In the genomic region with DNA sequence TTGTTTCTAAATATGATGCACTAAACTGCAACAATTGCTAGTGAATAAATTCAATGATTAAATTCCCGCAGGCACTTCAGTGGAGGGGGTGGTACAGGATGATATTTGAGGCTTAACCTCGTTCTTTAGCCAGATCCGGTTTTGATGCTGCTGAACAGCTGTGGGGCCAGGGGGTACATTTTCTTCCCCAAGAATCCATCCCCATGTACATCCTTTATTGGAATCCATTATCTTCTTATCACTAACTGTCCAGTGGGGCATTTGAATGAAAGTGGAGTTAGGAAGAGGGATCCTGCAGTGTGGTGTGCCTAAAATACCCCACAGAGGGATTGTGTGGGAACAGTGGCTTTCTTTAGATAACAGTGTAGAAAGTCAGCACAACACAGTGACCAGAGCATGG, we compare ENCODE assay signal across 20 cellular contexts. TPM values are rescaled to one million over a fixed set of nuclear protein-coding genes. Genes with fewer than 3 reads are reported as not detected.
"Had no signal": no experiment of that assay in that cellular context is flagged by ENCODE, and none has a peak within 500 bp of the region (broad histone marks: within the 10 kb centered on the region; RNA-seq: fewer than 3 reads in every experiment).

No MANE protein-coding gene starts in this region.

- DNase-seq: IMR-90, Kasumi-1, NCI-H1092, NCI-H1105 treated with DMSO at 0.1 percent for 48 hours, NCI-H1436, NCI-H187, NCI-H2029, NCI-H2081 treated with DMSO at 0.1 percent for 48 hours, NCI-H2171, NCI-H226, NCI-H446, NCI-H510A, NCI-H524 treated with DMSO at 0.1 percent for 48 hours, NCI-H774, PC-3, SHP77 treated with DMSO at 0.1 percent for 48 hours had no signal

- H3K9me3 ChIP-seq: SJSA1 had no signal

- H3K36me3 ChIP-seq: SJSA1 had no signal

- H3K27me3 ChIP-seq: SJSA1 had no signal

- H3K4me3 ChIP-seq: SJSA1, SK-N-MC had no signal

- H3K27ac ChIP-seq: KMS-11, SJSA1, SK-N-MC had no signal

- H3K4me1 ChIP-seq: SJSA1 had no signal

RNA-seq across cellular contexts. Expression of a gene that starts 45.2 kb away (rescaled TPM):
- total RNA-seq: SJSA1 had no signal

RNA-seq across cellular contexts. Expression of a gene that starts 48.4 kb away (rescaled TPM):
- total RNA-seq: HT1080 had no signal
